ENCODE assay signal across 6 cellular contexts in genomic region chr3:178258121-178258520, GRCh38.
"Had no signal": no experiment of that assay in that cellular context is flagged by ENCODE, and none has a peak within 500 bp of the region (broad histone marks: within the 10 kb centered on the region; RNA-seq: fewer than 3 reads in every experiment).

No MANE protein-coding gene starts in this region.

- H3K27ac ChIP-seq: HL-60, KMS-11 had no signal

- H3K9ac ChIP-seq: KMS-11 had no signal

- ATAC-seq: HepG2 had no signal

- DNase-seq: KBM-7, KG1 had no signal

- FAIRE-seq: HepG2, HTR-8/SVneo had no signal

- H3K4me2 ChIP-seq: KMS-11 had no signal
